In genomic region chr20:22819784-22820183, GRCh38 we compare ENCODE assay signal across 19 cellular contexts.
"Had no signal": no experiment of that assay in that cellular context is flagged by ENCODE, and none has a peak within 500 bp of the region (broad histone marks: within the 10 kb centered on the region; RNA-seq: fewer than 3 reads in every experiment).

No MANE protein-coding gene starts in this region.

- H3K4me3 ChIP-seq: neural progenitor cell, spleen, suprapubic skin, tibial artery had no signal

- H3K4me1 ChIP-seq: spleen, suprapubic skin had no signal

- H3K9ac ChIP-seq: neural progenitor cell had no signal

- H2AFZ ChIP-seq: neural progenitor cell had no signal

- H3K4me2 ChIP-seq: neural progenitor cell had no signal

- DNase-seq: activated CD4-positive, alpha-beta T cell treated with anti-CD3 and anti-CD28 coated beads for 4 hours; activated CD4-positive, alpha-beta T cell treated with anti-CD3 and anti-CD28 coated beads, Interleukin-2, amount 50 U/mL, for 4 hours; activated naive CD4-positive, alpha-beta T cell; activated T-cell treated with anti-CD3 and anti-CD28 coated beads for 4 hours; activated T-cell treated with anti-CD3 and anti-CD28 coated beads, Interleukin-2, amount 50 U/mL, for 72 hours; anterior cingulate cortex; effector CD4-positive, alpha-beta T cell; glutamatergic neuron; immature natural killer cell; natural killer cell; occipital lobe; right cardiac atrium; spleen; stimulated activated naive CD4-positive, alpha-beta T cell; tibial artery had no signal

- H3K27me3 ChIP-seq: neural progenitor cell, spleen, suprapubic skin, tibial artery had no signal

- H3K9me3 ChIP-seq: spleen, suprapubic skin, tibial artery had no signal

- H3K27ac ChIP-seq: epithelial cell of prostate, neural progenitor cell, suprapubic skin, tibial artery had no signal

- H3K36me3 ChIP-seq: neural progenitor cell, spleen, suprapubic skin, tibial artery had no signal

- ATAC-seq: activated naive CD4-positive, alpha-beta T cell treated with anti-CD3 and anti-CD28 coated beads, Interleukin-2, amount 50 U/mL, for 72 hours; activated T-cell treated with anti-CD3 and anti-CD28 coated beads, Interleukin-2, amount 50 U/mL, for 72 hours; natural killer cell; right cardiac atrium had no signal
